Comparison of ENCODE assay signal across 20 cellular contexts in the genomic region with DNA sequence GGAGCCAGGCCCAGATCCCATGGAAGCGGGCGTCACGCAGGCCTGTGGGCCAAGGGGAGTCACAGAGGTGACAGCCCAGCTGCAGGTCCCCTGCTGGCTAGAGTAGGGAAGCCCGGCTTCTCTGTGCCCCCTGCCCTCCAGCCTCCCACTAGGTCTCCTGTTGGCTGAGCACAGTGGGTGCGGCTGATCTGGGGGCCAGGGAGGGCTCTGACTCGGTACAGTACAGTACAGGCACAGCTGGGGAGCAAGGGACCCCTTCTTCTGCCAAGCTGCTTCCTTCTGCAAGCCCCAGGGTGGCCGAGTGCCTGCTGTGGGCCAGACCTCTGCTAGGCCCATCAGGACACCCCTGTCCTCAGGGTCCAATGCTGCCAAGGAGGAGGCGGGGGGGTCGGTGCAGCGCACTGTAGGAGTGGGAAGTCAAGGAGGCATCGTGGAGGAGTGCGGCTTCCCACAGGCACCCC. TPM values are rescaled to one million over a fixed set of nuclear protein-coding genes. Genes with fewer than 3 reads are reported as not detected.
DNase-seq lines count a peak whose midpoint lies in the region; ATAC-seq and TF ChIP-seq lines count a peak whose summit lies in the region.
"Had no signal": no experiment of that assay in that cellular context is flagged by ENCODE, and none has a peak within 500 bp of the region (broad histone marks: within the 10 kb centered on the region; RNA-seq: fewer than 3 reads in every experiment).

No MANE protein-coding gene starts in this region.

- H3K27me3 ChIP-seq in BLaER1 (no peaks in the 10 kb centered on the region), H7 (ENCODE audit: control insufficient read depth, insufficient read depth, low read length) (no peaks in the 10 kb centered on the region)
- no peaks in the 10 kb centered on the region for H3K27me3 ChIP-seq in CD8-positive, alpha-beta T cell (ENCODE audit: insufficient read depth, low read length)
- H3K27me3 ChIP-seq: transverse colon had no signal

- H3K4me2 ChIP-seq in BLaER1, result peak overlapping the region; percentile 40

- H3K9ac ChIP-seq in BLaER1, result no peak overlapping the region

- CTCF ChIA-PET in CD8-positive, alpha-beta T cell (lab: Charles Lee), result interaction anchor here (0.9 to 2.9 kb wide), 6 partner anchors 13 to 58 kb away, joined by 3 to 8 read pairs (median 4); no protein-coding TSS in a partner anchor

- no peaks in the 10 kb centered on the region for H4K20me1 ChIP-seq in BLaER1

- no peaks in the 10 kb centered on the region for H3K9me3 ChIP-seq in BLaER1
- H3K9me3 ChIP-seq in mucosa of descending colon, result no peaks in the 10 kb centered on the region
- H3K9me3 ChIP-seq in CD8-positive, alpha-beta T cell (ENCODE audit: low read length), result no peaks in the 10 kb centered on the region
- H3K9me3 ChIP-seq: transverse colon had no signal

- H3K27ac ChIP-seq in BLaER1, result peak overlapping the region; percentile 13; the same call in 1 of the 2 replicates
- no peak overlapping the region for H3K27ac ChIP-seq in CD8-positive, alpha-beta T cell (ENCODE audit: low read depth, low read length)
- H3K27ac ChIP-seq: epithelial cell of prostate, transverse colon had no signal

- no peak overlapping the region for H3K4me3 ChIP-seq in BLaER1
- H3K4me3 ChIP-seq in H7 (ENCODE audit: insufficient read depth, low read depth, low read length), result no peak overlapping the region
- H3K4me3 ChIP-seq in astrocyte of the spinal cord (ENCODE audit: low read depth, low read length), result no peak overlapping the region
- H3K4me3 ChIP-seq in mucosa of descending colon, result no peak overlapping the region
- H3K4me3 ChIP-seq in CD8-positive, alpha-beta T cell (ENCODE audit: low read depth, low read length), result no peak overlapping the region
- H3K4me3 ChIP-seq: transverse colon had no signal

- POLR2A ChIA-PET in CD8-positive, alpha-beta T cell (lab: Charles Lee), result no interaction called here

- in situ Hi-C loops in astrocyte of the spinal cord (cut with HindIII; ENCODE audit: low sequenced_read_pairs), result no loop called here

- intact Hi-C loops in mucosa of descending colon (cut with DNase I, micrococcal nuclease), result no loop called here
- intact Hi-C loops in CD8-positive, alpha-beta T cell (cut with DNase I, micrococcal nuclease), result no loop called here

- H3K27ac Mint-ChIP-seq in CD8-positive, alpha-beta T cell, result no peak overlapping the region
- no peak overlapping the region for H3K27ac Mint-ChIP-seq in glutamatergic neuron (ENCODE audit: unreplicated experiment)
- H3K27ac Mint-ChIP-seq: brain; stimulated activated naive B cell treated with anti-CD40 and anti-IgM and Interleukin-4, amounts not matched to agents 10 μg/mL and 1 μg/mL and 100 μg/mL, for 72 hours had no signal

- no peaks in the 10 kb centered on the region for H3K4me1 Mint-ChIP-seq in CD8-positive, alpha-beta T cell (ENCODE audit: low read depth)
- H3K4me1 Mint-ChIP-seq in glutamatergic neuron (ENCODE audit: low read depth, unreplicated experiment), result peaks cover 1% of the 10 kb centered on the region

- no peaks in the 10 kb centered on the region for H3K36me3 Mint-ChIP-seq in CD8-positive, alpha-beta T cell
- H3K36me3 Mint-ChIP-seq in glutamatergic neuron (ENCODE audit: unreplicated experiment), result no peaks in the 10 kb centered on the region
- H3K36me3 Mint-ChIP-seq: brain had no signal

- H3K4me1 ChIP-seq in BLaER1 (peaks cover 26% of the 10 kb centered on the region), mucosa of descending colon (ENCODE audit: low read depth) (peaks cover 11% of the 10 kb centered on the region)
- H3K4me1 ChIP-seq in CD8-positive, alpha-beta T cell (ENCODE audit: insufficient read depth, low read length), result no peaks in the 10 kb centered on the region

- no peaks in the 10 kb centered on the region for H3K27me3 Mint-ChIP-seq in CD8-positive, alpha-beta T cell (ENCODE audit: low read depth)
- peaks cover 2% of the 10 kb centered on the region for H3K27me3 Mint-ChIP-seq in glutamatergic neuron (ENCODE audit: unreplicated experiment)
- H3K27me3 Mint-ChIP-seq: stimulated activated naive B cell treated with anti-CD40 and anti-IgM and Interleukin-4, amounts not matched to agents 10 μg/mL and 1 μg/mL and 100 μg/mL, for 72 hours had no signal

- TF ChIP-seq CTCF in astrocyte of the spinal cord (IDR thresholded peaks at IDR 0.05; ENCODE audit: low read depth, low read length), result peak; percentile 4
- TF ChIP-seq CTCF in mucosa of descending colon (IDR thresholded peaks at IDR 0.05), result no peak
- TF ChIP-seq CTCF in CD8-positive, alpha-beta T cell (IDR thresholded peaks at IDR 0.05), result no peak
- no peak for TF ChIP-seq CTCF in glutamatergic neuron (IDR thresholded peaks at IDR 0.05; ENCODE audit: partially characterized antibody, unreplicated experiment)

- no peak overlapping the region for H3K4me3 Mint-ChIP-seq in CD8-positive, alpha-beta T cell
- H3K4me3 Mint-ChIP-seq in glutamatergic neuron (ENCODE audit: unreplicated experiment), result no peak overlapping the region
- H3K4me3 Mint-ChIP-seq: brain had no signal

- no peaks in the 10 kb centered on the region for H3K9me3 Mint-ChIP-seq in CD8-positive, alpha-beta T cell
- peaks cover 4% of the 10 kb centered on the region for H3K9me3 Mint-ChIP-seq in glutamatergic neuron (ENCODE audit: unreplicated experiment)
- H3K9me3 Mint-ChIP-seq: stimulated activated naive B cell treated with anti-CD40 and anti-IgM and Interleukin-4, amounts not matched to agents 10 μg/mL and 1 μg/mL and 100 μg/mL, for 72 hours had no signal

- no peaks in the 10 kb centered on the region for H3K36me3 ChIP-seq in BLaER1
- H3K36me3 ChIP-seq in H7 (replicated peaks; ENCODE audit: control insufficient read depth, insufficient read depth, low read length), result no peaks in the 10 kb centered on the region
- H3K36me3 ChIP-seq in mucosa of descending colon (ENCODE audit: low read depth), result no peaks in the 10 kb centered on the region
- H3K36me3 ChIP-seq in CD8-positive, alpha-beta T cell (ENCODE audit: insufficient read depth, low read length), result no peaks in the 10 kb centered on the region
- H3K36me3 ChIP-seq: transverse colon had no signal

- DNase-seq in H7, result peak; percentile 69
- DNase-seq in astrocyte of the spinal cord (ENCODE audit: low read depth, low spot score), result no peak
- peak in 2 of 3 donors; percentile 28 to 45 for DNase-seq in mucosa of descending colon
- no peak for DNase-seq in CD8-positive, alpha-beta T cell
- no peak for DNase-seq in NCI-H510A (lab: John Stamatoyannopoulos, UW)
- DNase-seq in AG20443 (ENCODE audit: low spot score), result no peak
- DNase-seq in glutamatergic neuron, result no peak
- DNase-seq: activated CD4-positive, alpha-beta T cell treated with anti-CD3 and anti-CD28 coated beads, Interleukin-2, amount 50 U/mL, for 4 hours; activated naive CD4-positive, alpha-beta T cell treated with anti-CD3 and anti-CD28 coated beads, Interleukin-2, amount 50 U/mL, for 16 hours; activated T-cell treated with anti-CD3 and anti-CD28 coated beads, Interleukin-2, amount 50 U/mL, for 1 hour; dermis blood vessel endothelial cell; HCEC 1CT; left colon; NCI-H1436; stimulated activated naive B cell treated with anti-CD40 and anti-IgM and Interleukin-4, amounts not matched to agents 10 μg/mL and 1 μg/mL and 100 μg/mL, for 72 hours; transverse colon had no signal

- no peak for ATAC-seq in mucosa of descending colon
- no peak for ATAC-seq in CD8-positive, alpha-beta T cell
- ATAC-seq: left colon; stimulated activated naive B cell treated with anti-CD40 and anti-IgM and Interleukin-4, amounts not matched to agents 10 μg/mL and 1 μg/mL and 100 μg/mL, for 72 hours had no signal

RNA-seq across cellular contexts. Expression of a gene that starts 10.1 kb away (rescaled TPM):
- 0.83 and 1.3 TPM in 2 replicates for total RNA-seq in H7 (2014; rRNA removed; shearing (Covaris generic))
- 1 to 10 TPM; 1.3 to 3.9 (median 3.3) TPM for total RNA-seq in mucosa of descending colon
- total RNA-seq in CD8-positive, alpha-beta T cell, result 1 to 10 TPM; 1.2 TPM
- 123 TPM for total RNA-seq in glutamatergic neuron (ENCODE audit: unreplicated experiment)

RNA-seq across cellular contexts. Expression of a gene that starts 53.5 kb away (rescaled TPM):
- 0.63 TPM in 1 of 2 replicates, not detected in the other for total RNA-seq in H7 (2014; rRNA removed; shearing (Covaris generic))
- total RNA-seq in mucosa of descending colon (10 to 100 TPM in 1 of 3 donors, 1 to 10 TPM in 2; 2.3 to 14.7 (median 6.6) TPM), glutamatergic neuron (ENCODE audit: unreplicated experiment) (10.7 TPM)
- not detected for total RNA-seq in CD8-positive, alpha-beta T cell
- total RNA-seq: HT1080 had no signal

Comparison
In these comparisons a context has a peak if more than half of its experiments do, and no peak if none do; other contexts are left out.
1. DNase-seq: peak in H7 (single experiment) and mucosa of descending colon (2 of 3); none in astrocyte of the spinal cord (single experiment), CD8-positive, alpha-beta T cell (0 of 7), NCI-H510A (single experiment), AG20443 (single experiment) and glutamatergic neuron (single experiment).
2. RNA of a gene that starts 10.1 kb away (total RNA-seq): 123 TPM in glutamatergic neuron (single experiment); 1.3 to 3.9 TPM in mucosa of descending colon, 1.2 TPM in CD8-positive, alpha-beta T cell and 0.83 to 1.3 TPM in H7; every median in the first group is over 10 times any median in the second.